In the genomic region with DNA sequence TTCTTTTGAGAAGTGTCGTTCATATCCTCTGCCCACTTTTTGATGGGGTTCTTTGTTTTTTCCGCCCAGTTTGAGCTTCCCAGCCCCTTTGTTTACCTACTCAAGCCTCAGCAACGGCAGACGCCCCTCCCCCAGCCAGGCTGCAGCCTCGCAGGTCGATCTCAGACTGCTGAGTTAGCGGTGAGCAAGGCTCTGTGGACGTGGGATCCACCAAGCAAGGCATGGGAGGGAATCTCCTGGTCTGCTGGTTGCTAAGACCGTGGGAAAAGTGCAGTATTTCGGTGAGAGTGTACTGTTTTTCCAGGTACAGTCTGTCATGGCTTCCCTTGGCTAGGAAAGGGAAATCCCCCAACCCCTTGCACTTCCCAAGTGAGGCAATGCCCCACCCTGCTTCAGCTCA, we compare ENCODE assay signal across 7 cellular contexts. TPM values are rescaled to one million over a fixed set of nuclear protein-coding genes. Genes with fewer than 3 reads are reported as not detected.
DNase-seq lines count a peak whose midpoint lies in the region; ATAC-seq, FAIRE-seq and TF ChIP-seq lines count a peak whose summit lies in the region.
"Not testable (repeated sequence)": the region's sequence is repeated elsewhere in the genome, so short reads cannot be mapped to it uniquely, and the experiment has no call there.

No MANE protein-coding gene starts in this region.

- peak overlapping the region in 1 of 2 experiments; percentile 24; a peak in 1 of 5 replicates for H3K4me3 Mint-ChIP-seq in H9
- not testable (repeated sequence) for H3K4me3 Mint-ChIP-seq in WTC11, endodermal cell, neural progenitor cell

- not testable (repeated sequence) for TF ChIP-seq POLR2A in HepG2 (IDR thresholded peaks at IDR 0.05; ENCODE audit: insufficient read depth in 1 of 2, low read depth in 2 of 2, low read length in 2 of 2)

- CTCF ChIA-PET in WTC11 (lab: Charles Lee); HepG2 (lab: Yijun Ruan, JAX; ENCODE audit: low intra/inter-chr PET ratio, low total read pairs): not testable (repeated sequence)

- not testable (repeated sequence) for TF ChIP-seq CTCF in H9 (conservative IDR thresholded peaks at IDR 0.05); WTC11 (IDR thresholded peaks at IDR 0.05); endodermal cell (conservative IDR thresholded peaks at IDR 0.05); HepG2 (CRISPR knock-in tag; IDR thresholded peaks at IDR 0.05); neural progenitor cell (IDR thresholded peaks at IDR 0.05)

- not testable (repeated sequence) for FAIRE-seq in HepG2 (lab: Jason Lieb, UNC)

- H2BK12ac ChIP-seq in H9 (ENCODE audit: insufficient read length, low read depth, low read length): not testable (repeated sequence)

- not testable (repeated sequence) for H3K36me3 Mint-ChIP-seq in H9 (ENCODE audit: insufficient read depth in 1 of 3, low read depth in 3 of 3); WTC11; neural progenitor cell
- peaks cover 13% of the 10 kb centered on the region for H3K36me3 Mint-ChIP-seq in endodermal cell (ENCODE audit: low read depth)

- H2BK15ac ChIP-seq in H9 (ENCODE audit: low read depth, low read length): not testable (repeated sequence)

- H3K23me2 ChIP-seq in H9 (ENCODE audit: insufficient read length, low read depth, low read length, poor library complexity, severe bottlenecking): not testable (repeated sequence)

- H2AK5ac ChIP-seq in H9 (ENCODE audit: insufficient read length, low read length): not testable (repeated sequence)

- H3K4me1 ChIP-seq in ES-I3 (ENCODE audit: insufficient read depth, low read length); H9 (ENCODE audit: insufficient read depth, low read length); HUES64 (ENCODE audit: insufficient read depth, low read length); endodermal cell (ENCODE audit: control insufficient read depth, insufficient read depth, low read length); HepG2 (ENCODE audit: insufficient read depth, low read length); neural progenitor cell: not testable (repeated sequence)

- not testable (repeated sequence) for H2BK20ac ChIP-seq in H9 (ENCODE audit: low read depth, low read length, poor library complexity, severe bottlenecking)

- not testable (repeated sequence) for TF ChIP-seq RAD21 in HepG2 (CRISPR knock-in tag; IDR thresholded peaks at IDR 0.05)

- peak overlapping the region; percentile 49; the same call in 1 of the 2 replicates for H3K14ac ChIP-seq in H9 (ENCODE audit: insufficient read depth, low read length)

- H3K18ac ChIP-seq in H9 (ENCODE audit: insufficient read length, low read depth, low read length): peak overlapping the region; percentile 52

- not testable (repeated sequence) for H3K27me3 ChIP-seq in H9 (ENCODE audit: insufficient read depth, low read length); HUES64 (ENCODE audit: insufficient read depth, low read length); endodermal cell (ENCODE audit: control insufficient read depth, insufficient read depth, low read length, poor library complexity, severe bottlenecking); HepG2 (ENCODE audit: control insufficient read depth in 1 of 2, insufficient read depth in 2 of 2, low read length in 2 of 2); neural progenitor cell

- not testable (repeated sequence) for H2AFZ ChIP-seq in H9 (ENCODE audit: low read length)
- H2AFZ ChIP-seq in HepG2 (ENCODE audit: low read length) (peak overlapping the region; percentile 54), neural progenitor cell (replicated peaks) (peak overlapping the region; percentile 73)

- not testable (repeated sequence) for H3K4ac ChIP-seq in H9 (ENCODE audit: low read depth, low read length)

- ATAC-seq in WTC11: peak; percentile 34; the same call in 1 of the 2 replicates
- ATAC-seq in HepG2: peak; percentile 41; the same call in 1 of the 3 replicates

- in situ Hi-C loops in HepG2 (cut with HindIII; ENCODE audit: extremely low pct_ligation_motif_present, low pct_unique_long_range_greater_than_20kb): not testable (repeated sequence)

- H3K27ac Mint-ChIP-seq in H9 (peak overlapping the region; percentile 68 to 92 (median 72); a peak in 6 of 7 replicates), WTC11 (peak overlapping the region; percentile 19; the same call in 1 of the 2 replicates), endodermal cell (peak overlapping the region; percentile 74)
- not testable (repeated sequence) for H3K27ac Mint-ChIP-seq in neural progenitor cell

- BruUV-seq in HepG2 (replicated peaks; lab: Mats Ljungman, UMichigan): not testable (repeated sequence)

- not testable (repeated sequence) for H3K27ac ChIP-seq in H9 (ENCODE audit: insufficient read length, low read depth, low read length); HUES64 (ENCODE audit: low read depth, low read length); endodermal cell (ENCODE audit: low read depth, low read length); neural progenitor cell
- H3K27ac ChIP-seq in HepG2 (ENCODE audit: extremely low read length, insufficient read depth, low read length): peak overlapping the region; percentile 38

- not testable (repeated sequence) for H4K8ac ChIP-seq in H9 (replicated peaks; ENCODE audit: insufficient read length, low read depth, low read length)

- TF ChIP-seq EP300 in HepG2 (IDR thresholded peaks at IDR 0.05; ENCODE audit: low read depth in 2 of 2, low read length in 2 of 2); HepG2 (CRISPR knock-in tag; IDR thresholded peaks at IDR 0.05; ENCODE audit: borderline replicate concordance): not testable (repeated sequence)

- H4K20me1 ChIP-seq in H9 (ENCODE audit: control insufficient read depth, insufficient read depth, insufficient read length); HepG2 (ENCODE audit: insufficient read depth, low read length); neural progenitor cell (ENCODE audit: low read depth): not testable (repeated sequence)

- WGBS in H9 (ENCODE audit: extremely low coverage, insufficient read length, low lambda C conversion rate): no CpG with 5 or more reads among the region's 10 CpGs
- 63% methylated on average over 10 of the region's 10 CpGs for WGBS in HUES64
- 72 to 85% methylated on average over 8 to 10 of the region's 10 CpGs for WGBS in endodermal cell (ENCODE audit: insufficient coverage in 1 of 2, insufficient read length in 1 of 2), 2 experiments
- 34% methylated on average over 10 of the region's 10 CpGs for WGBS in HepG2 (ENCODE audit: low lambda C conversion rate)

- not testable (repeated sequence) for H3K4me2 ChIP-seq in H9 (ENCODE audit: insufficient read depth, insufficient read length, low read length); neural progenitor cell
- peak overlapping the region; percentile 57 for H3K4me2 ChIP-seq in HepG2 (ENCODE audit: low read depth, low read length)

- peaks cover 4 to 13% of the 10 kb centered on the region in 2 experiments for H3K4me1 Mint-ChIP-seq in H9
- H3K4me1 Mint-ChIP-seq in WTC11, endodermal cell, neural progenitor cell: not testable (repeated sequence)

- H3K9me3 ChIP-seq in ES-I3 (ENCODE audit: control insufficient read depth, insufficient read depth, low read length); H9 (ENCODE audit: control insufficient read depth, low read depth, low read length); HUES64 (ENCODE audit: insufficient read depth, low read depth, low read length); endodermal cell (ENCODE audit: control insufficient read depth, low read length); HepG2 (ENCODE audit: low read length); neural progenitor cell (ENCODE audit: low read depth): not testable (repeated sequence)

- POLR2A ChIA-PET in WTC11 (lab: Charles Lee); HepG2 (lab: Yijun Ruan, JAX): not testable (repeated sequence)

- H3K27me3 Mint-ChIP-seq in H9 (ENCODE audit: low read depth); WTC11 (ENCODE audit: low read depth); endodermal cell (ENCODE audit: insufficient read depth); neural progenitor cell (ENCODE audit: insufficient read depth, low read depth): not testable (repeated sequence)

- H2BK120ac ChIP-seq in H9 (ENCODE audit: low read depth, low read length, poor library complexity, severe bottlenecking): not testable (repeated sequence)

- not testable (repeated sequence) for H3K4me3 ChIP-seq in HUES64 (ENCODE audit: low read length); endodermal cell (ENCODE audit: low read length); neural progenitor cell
- H3K4me3 ChIP-seq in HepG2 (replicated peaks in 1 of 3; ENCODE audit: insufficient read depth in 1 of 3, low read depth in 2 of 3, low read length in 3 of 3): peak overlapping the region; percentile 16 to 46 (median 43); a peak in 5 of 6 replicates

- not testable (repeated sequence) for H4K91ac ChIP-seq in H9 (ENCODE audit: insufficient read length, low read depth, low read length)

- not testable (repeated sequence) for H3K23ac ChIP-seq in H9 (ENCODE audit: insufficient read length, low read depth, low read length)

- H2BK5ac ChIP-seq in H9 (ENCODE audit: insufficient read length, low read length): not testable (repeated sequence)

- DNase-seq in H9; WTC11 (ENCODE audit: low spot score); endodermal cell; HepG2 (ENCODE audit: low spot score); neural progenitor cell (ENCODE audit: low spot score): not testable (repeated sequence)

- H4K5ac ChIP-seq in H9 (ENCODE audit: insufficient read length, low read depth, low read length): peak overlapping the region; percentile 85

- H3K9ac ChIP-seq in ES-I3 (ENCODE audit: low read depth, low read length): peak overlapping the region; percentile 41
- H3K9ac ChIP-seq in H9 (ENCODE audit: extremely low read depth, insufficient read length, low read length); endodermal cell (ENCODE audit: extremely low read depth, low read length, poor library complexity, severe bottlenecking); neural progenitor cell: not testable (repeated sequence)
- peak overlapping the region; percentile 55; the same call in 1 of the 2 replicates for H3K9ac ChIP-seq in HUES64 (ENCODE audit: low read depth, low read length)
- H3K9ac ChIP-seq in HepG2 (ENCODE audit: insufficient read depth, low read depth, low read length): peak overlapping the region; percentile 8; the same call in 1 of the 2 replicates

- H3K9me3 Mint-ChIP-seq in H9, neural progenitor cell: not testable (repeated sequence)
- H3K9me3 Mint-ChIP-seq in WTC11 (peaks cover 11% of the 10 kb centered on the region), endodermal cell (peaks cover 22% of the 10 kb centered on the region)

- H3T11ph ChIP-seq in H9 (ENCODE audit: low read length): not testable (repeated sequence)

- not testable (repeated sequence) for H3K36me3 ChIP-seq in ES-I3 (ENCODE audit: insufficient read depth, low read length); HUES64 (ENCODE audit: insufficient read depth, low read length); endodermal cell (ENCODE audit: control insufficient read depth, insufficient read depth, low read length); HepG2 (replicated peaks in 1 of 2; ENCODE audit: control insufficient read depth in 1 of 2, insufficient read depth in 2 of 2, low read length in 2 of 2); neural progenitor cell

- H3K79me2 ChIP-seq in H9 (ENCODE audit: insufficient read depth, low read length); HepG2 (ENCODE audit: insufficient read depth, low read length); neural progenitor cell (ENCODE audit: low read depth): not testable (repeated sequence)

- not testable (repeated sequence) for H3K56ac ChIP-seq in H9 (ENCODE audit: insufficient read length, low read depth, low read length)

- not testable (repeated sequence) for H3K79me1 ChIP-seq in H9 (ENCODE audit: insufficient read depth, low read depth, low read length, poor library complexity, severe bottlenecking)

- H3F3A ChIP-seq in neural progenitor cell (ENCODE audit: low read depth): not testable (repeated sequence)

- intact Hi-C loops in HepG2 (cut with micrococcal nuclease; ENCODE audit: unreplicated experiment): not testable (repeated sequence)

RNA-seq across cellular contexts. Expression of gene PCNP, which starts 31.4 kb away (rescaled TPM):
- 209 and 216 TPM in 2 replicates for total RNA-seq in H9 (2021)
- polyA plus RNA-seq in HUES64 (2013, experiment 1 of 2): 112 TPM
- 130 TPM for polyA plus RNA-seq in HUES64 (2013, experiment 2 of 2)
- total RNA-seq in WTC11 (2021): 187 to 193 TPM (median 192 TPM) in 3 replicates
- total RNA-seq in endodermal cell: 100 to 1,000 TPM; 192 to 214 TPM
- polyA plus RNA-seq in endodermal cell (2013, experiment 1 of 2): 178 TPM
- 151 TPM for polyA plus RNA-seq in endodermal cell (2013, experiment 2 of 2)
- 78.2 and 112 TPM in 2 replicates for total RNA-seq in HepG2 (2016; rRNA removed; fragmentation: Illumina TruSeq; extraction: Trizol)
- total RNA-seq in HepG2 (2016; cell fraction: cytosol; rRNA removed; fragmentation: Illumina TruSeq; extraction: Trizol; ENCODE audit: low read depth): 14.5 and 16.7 TPM in 2 replicates
- total RNA-seq in HepG2 (2016; cell fraction: insoluble cytoplasmic fraction; rRNA removed; fragmentation: Illumina TruSeq; extraction: Trizol): 82.5 and 107 TPM in 2 replicates
- 54.6 and 70.9 TPM in 2 replicates for total RNA-seq in HepG2 (2016; cell fraction: membrane; rRNA removed; fragmentation: Illumina TruSeq; extraction: Trizol)
- total RNA-seq in HepG2 (2016; cell fraction: nucleus; rRNA removed; fragmentation: Illumina TruSeq; extraction: Trizol): 54.7 and 55.6 TPM in 2 replicates
- polyA plus RNA-seq in HepG2 (2011; rRNA removed): 33.5 and 44.1 TPM in 2 replicates
- 15.8 and 23.7 TPM in 2 replicates for polyA plus RNA-seq in HepG2 (2011; cell fraction: cytosol; rRNA removed)
- polyA plus RNA-seq in HepG2 (2011; cell fraction: nucleus; rRNA removed): 18.2 and 22.6 TPM in 2 replicates
- polyA plus RNA-seq in HepG2 (2012): 83.3 and 110 TPM in 2 replicates
- polyA plus RNA-seq in HepG2 (2016; cell fraction: cytosol; fragmentation: Illumina TruSeq; extraction: Trizol; ENCODE audit: low read depth): 41.6 and 45.1 TPM in 2 replicates
- 232 and 235 TPM in 2 replicates for polyA plus RNA-seq in HepG2 (2016; cell fraction: insoluble cytoplasmic fraction; fragmentation: Illumina TruSeq; extraction: Trizol; ENCODE audit: low read depth)
- 95.6 and 104 TPM in 2 replicates for polyA plus RNA-seq in HepG2 (2016; cell fraction: membrane; fragmentation: Illumina TruSeq; extraction: Trizol; ENCODE audit: low read depth)
- 137 and 146 TPM in 2 replicates for polyA plus RNA-seq in HepG2 (2016; cell fraction: nucleus; fragmentation: Illumina TruSeq; extraction: Trizol; ENCODE audit: insufficient read depth, low read depth)
- 3.3 and 7.8 TPM in 2 replicates for polyA minus RNA-seq in HepG2 (2011; rRNA and poly(A)+ RNA removed; ENCODE audit: low replicate concordance)
- 18.8 and 31.0 TPM in 2 replicates for polyA minus RNA-seq in HepG2 (2011; cell fraction: cytosol; rRNA and poly(A)+ RNA removed)
- 35.7 and 41.9 TPM in 2 replicates for polyA minus RNA-seq in HepG2 (2011; cell fraction: nucleus; rRNA and poly(A)+ RNA removed)
- 149 and 248 TPM in 2 replicates for total RNA-seq in neural progenitor cell (ENCODE audit: low replicate concordance)

RNA-seq across cellular contexts. Expression of gene TRMT10C, which starts 43.7 kb away (rescaled TPM):
- total RNA-seq in H9 (2021) (53.6 and 58.7 TPM in 2 replicates), WTC11 (2021) (35.2 to 41.7 TPM (median 36.3 TPM) in 3 replicates), endodermal cell (10 to 100 TPM; 41.4 to 41.8 TPM), HepG2 (2016; rRNA removed; fragmentation: Illumina TruSeq; extraction: Trizol) (39.2 and 58.8 TPM in 2 replicates), neural progenitor cell (ENCODE audit: low replicate concordance) (48.2 and 85.9 TPM in 2 replicates)
- 61.7 TPM for polyA plus RNA-seq in HUES64 (2013, experiment 1 of 2)
- polyA plus RNA-seq in HUES64 (2013, experiment 2 of 2): 61.0 TPM
- polyA plus RNA-seq in endodermal cell (2013, experiment 1 of 2): 40.1 TPM
- polyA plus RNA-seq in endodermal cell (2013, experiment 2 of 2): 42.1 TPM
- 5.9 and 9.4 TPM in 2 replicates for total RNA-seq in HepG2 (2016; cell fraction: cytosol; rRNA removed; fragmentation: Illumina TruSeq; extraction: Trizol; ENCODE audit: low read depth)
- 39.0 and 54.2 TPM in 2 replicates for total RNA-seq in HepG2 (2016; cell fraction: insoluble cytoplasmic fraction; rRNA removed; fragmentation: Illumina TruSeq; extraction: Trizol)
- total RNA-seq in HepG2 (2016; cell fraction: membrane; rRNA removed; fragmentation: Illumina TruSeq; extraction: Trizol): 12.3 and 15.0 TPM in 2 replicates
- total RNA-seq in HepG2 (2016; cell fraction: nucleus; rRNA removed; fragmentation: Illumina TruSeq; extraction: Trizol): 24.1 and 28.7 TPM in 2 replicates
- polyA plus RNA-seq in HepG2 (2011; rRNA removed): 9.7 and 10.8 TPM in 2 replicates
- polyA plus RNA-seq in HepG2 (2011; cell fraction: cytosol; rRNA removed): 7.7 and 11.4 TPM in 2 replicates
- polyA plus RNA-seq in HepG2 (2011; cell fraction: nucleus; rRNA removed): 2.7 and 3.7 TPM in 2 replicates
- 15.9 and 19.2 TPM in 2 replicates for polyA plus RNA-seq in HepG2 (2012)
- polyA plus RNA-seq in HepG2 (2016; cell fraction: cytosol; fragmentation: Illumina TruSeq; extraction: Trizol; ENCODE audit: low read depth): 4.5 and 4.8 TPM in 2 replicates
- polyA plus RNA-seq in HepG2 (2016; cell fraction: insoluble cytoplasmic fraction; fragmentation: Illumina TruSeq; extraction: Trizol; ENCODE audit: low read depth): 47.0 and 48.5 TPM in 2 replicates
- polyA plus RNA-seq in HepG2 (2016; cell fraction: membrane; fragmentation: Illumina TruSeq; extraction: Trizol; ENCODE audit: low read depth): 5.4 and 7.1 TPM in 2 replicates
- polyA plus RNA-seq in HepG2 (2016; cell fraction: nucleus; fragmentation: Illumina TruSeq; extraction: Trizol; ENCODE audit: insufficient read depth, low read depth): 18.5 and 19.0 TPM in 2 replicates
- polyA minus RNA-seq in HepG2 (2011; rRNA and poly(A)+ RNA removed; ENCODE audit: low replicate concordance): 6.8 and 12.0 TPM in 2 replicates
- polyA minus RNA-seq in HepG2 (2011; cell fraction: cytosol; rRNA and poly(A)+ RNA removed): 9.9 and 10.6 TPM in 2 replicates
- polyA minus RNA-seq in HepG2 (2011; cell fraction: nucleus; rRNA and poly(A)+ RNA removed): 15.3 and 18.4 TPM in 2 replicates
